ENCODE assay signal across 8 cellular contexts in the genomic region with DNA sequence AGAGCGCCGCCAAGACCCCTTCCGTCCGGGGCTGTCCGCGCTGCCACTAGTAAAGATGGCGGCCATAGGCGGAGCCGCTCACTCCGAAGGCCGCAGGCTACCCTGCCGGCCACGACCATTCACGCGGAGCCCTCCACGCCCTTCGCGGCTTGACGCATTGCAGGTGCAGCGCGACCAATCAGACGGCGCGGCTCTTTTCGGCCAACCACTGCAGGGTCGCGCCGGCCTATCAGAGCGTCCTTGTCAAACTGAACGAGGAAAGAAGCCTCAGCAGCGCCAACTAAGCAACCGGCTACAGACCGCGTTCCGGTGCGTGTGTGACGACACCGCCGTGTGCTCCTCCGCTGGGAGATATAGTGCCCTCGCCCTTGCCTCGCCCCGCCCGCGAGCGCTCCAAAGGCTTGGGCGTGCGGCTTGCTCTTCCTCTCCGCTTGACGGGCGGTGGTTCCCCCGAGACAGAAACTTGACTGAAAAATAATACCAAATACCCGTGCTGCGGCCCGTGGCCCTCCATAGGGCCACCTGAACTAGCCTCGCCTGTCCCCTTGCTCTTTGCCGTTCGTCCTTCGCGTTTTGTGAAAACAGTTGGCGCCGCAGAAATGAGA. TPM values are rescaled to one million over a fixed set of nuclear protein-coding genes. Genes with fewer than 3 reads are reported as not detected.
DNase-seq lines count a peak whose midpoint lies in the region; ATAC-seq, FAIRE-seq and TF ChIP-seq lines count a peak whose summit lies in the region.

No MANE protein-coding gene starts in this region.

- peak; percentile 93 for TF ChIP-seq POLR2A in prostate gland (IDR thresholded peaks at IDR 0.05)

- H3K36me3 ChIP-seq in prostate gland, result no peaks in the 10 kb centered on the region

- H3K4me3 ChIP-seq in prostate gland, result peak overlapping the region; percentile 49 to 63

- peaks cover 9% of the 10 kb centered on the region for H3K4me1 ChIP-seq in prostate gland (replicated peaks)

- peak; percentile 98 for DNase-seq in NCI-H1417 treated with DMSO at 0.1 percent for 48 hours (lab: John Stamatoyannopoulos, UW)
- DNase-seq in SW 1271 (lab: John Stamatoyannopoulos, UW), result peak; percentile 97 to 98
- peak; percentile 100 for DNase-seq in amniotic epithelial cell (ENCODE audit: low read depth)
- peak; percentile 100 for DNase-seq in left ventricle myocardium superior
- peak; percentile 100 for DNase-seq in prostate gland (ENCODE audit: low spot score)
- DNase-seq in urothelium cell line (ENCODE audit: low spot score), result peak; percentile 79

- intact Hi-C loops in left ventricle myocardium superior (cut with micrococcal nuclease), result no loop called here
- intact Hi-C loops in prostate gland (cut with DNase I), result loop anchor here (2.0 to 5.0 kb wide), 3 partner anchors 14 to 126 kb away; a partner anchor contains a TSS

- TF ChIP-seq CTCF in GM12873 (IDR thresholded peaks at IDR 0.05; ENCODE audit: insufficient read depth, low read depth, low read length, missing control alignments), result peak; percentile 19
- peak in 2 of 4 experiments; percentile 34 to 39 for TF ChIP-seq CTCF in prostate gland (IDR thresholded peaks at IDR 0.05)

- H3K27ac ChIP-seq in prostate gland, result peak overlapping the region; percentile 99 to 100

- ATAC-seq in HG02759 (IDR thresholded peaks at IDR 0.05; ENCODE audit: unreplicated experiment) (peak; percentile 91), left ventricle myocardium superior (peak; percentile 94)

- under 1% methylated on average over 49 of the region's 62 CpGs for WGBS in prostate gland

- H3K27me3 ChIP-seq in prostate gland (replicated peaks; ENCODE audit: insufficient read depth), result no peaks in the 10 kb centered on the region

- H3K9me3 ChIP-seq in prostate gland, result no peaks in the 10 kb centered on the region

- FAIRE-seq in urothelium cell line (lab: Jason Lieb, UNC), result no peak

RNA-seq across cellular contexts. Expression of a gene that starts 13.6 kb away (rescaled TPM):
- 610 TPM for total RNA-seq in left ventricle myocardium superior
- total RNA-seq in prostate gland, result 100 to 1,000 TPM; 237 to 287 TPM

RNA-seq across cellular contexts. Expression of a gene that starts 51.5 kb away (rescaled TPM):
- total RNA-seq in left ventricle myocardium superior, result 11.8 TPM
- total RNA-seq in prostate gland, result 10 to 100 TPM; 18.8 to 21.5 TPM

Comparison
In these comparisons a context has a peak if more than half of its experiments do, and no peak if none do; other contexts are left out.
1. Peak in every context shown above with its lines: DNase-seq, ATAC-seq, H3K4me3 ChIP-seq and H3K27ac ChIP-seq.